In the genomic region with DNA sequence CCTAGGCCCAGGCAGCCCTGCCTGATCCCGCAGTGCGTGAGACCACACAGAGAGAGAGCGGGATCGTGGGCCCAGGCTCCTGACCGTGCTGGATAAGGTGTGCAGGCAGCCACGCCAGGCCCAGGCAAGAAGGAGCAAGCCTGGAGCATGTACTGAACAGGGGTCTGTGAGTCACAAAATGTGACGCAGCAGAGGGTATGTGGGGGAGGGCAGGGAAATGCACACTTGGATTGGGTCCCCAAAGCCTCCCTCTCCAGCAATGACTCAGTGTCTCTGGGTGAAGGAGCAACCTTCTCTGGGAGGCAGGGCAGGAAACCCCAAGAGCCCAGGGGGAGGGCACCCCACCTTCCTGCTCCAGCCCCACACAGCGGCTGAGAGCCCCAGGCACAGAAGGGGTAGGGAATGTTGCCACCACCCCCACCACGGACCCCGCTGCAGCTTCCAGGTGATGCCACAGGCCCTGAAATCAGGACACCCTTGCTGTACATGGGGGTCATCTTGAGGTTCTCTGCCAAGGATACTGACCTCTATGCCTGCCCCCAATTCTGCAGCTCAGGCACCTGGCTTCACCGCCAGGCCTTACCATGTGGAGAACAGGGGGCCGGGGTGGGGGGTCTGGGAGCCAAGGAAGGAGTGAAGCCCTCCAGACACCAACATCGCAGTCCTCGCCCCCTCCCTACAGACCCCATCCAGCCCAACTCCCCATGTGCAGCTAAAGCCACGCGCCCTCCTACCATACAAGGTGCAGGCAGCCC, we compare ENCODE assay signal across 8 cellular contexts. TPM values are rescaled to one million over a fixed set of nuclear protein-coding genes. Genes with fewer than 3 reads are reported as not detected.
A peak's percentile ranks its signal among the peaks of the same experiment; 100 is the strongest.
DNase-seq lines count a peak whose midpoint lies in the region; ATAC-seq and TF ChIP-seq lines count a peak whose summit lies in the region.

No MANE protein-coding gene starts in this region.

- H3K4me1 ChIP-seq in SK-N-SH (ENCODE audit: control insufficient read depth in 1 of 2, insufficient read depth in 2 of 2, low read depth in 1 of 2, low read length in 1 of 2), result peaks cover 14 to 17% of the 10 kb centered on the region in 2 experiments; a peak in 2 of 4 replicates
- H3K4me1 ChIP-seq in ectodermal cell (ENCODE audit: control insufficient read depth, insufficient read depth, low read length), result peaks cover 11% of the 10 kb centered on the region
- peaks cover 10 to 18% of the 10 kb centered on the region in 2 donors for H3K4me1 ChIP-seq in mucosa of rectum (ENCODE audit: control insufficient read depth in 2 of 2, insufficient read depth in 2 of 2, low read length in 2 of 2)
- no peaks in the 10 kb centered on the region for H3K4me1 ChIP-seq in urinary bladder (ENCODE audit: insufficient read depth)

- peak overlapping the region; percentile 67 to 92 for H3K4me3 ChIP-seq in SK-N-SH (ENCODE audit: low read depth in 2 of 2, low read length in 1 of 2)
- H3K4me3 ChIP-seq in ectodermal cell (ENCODE audit: insufficient read depth, low read depth, low read length), result peak overlapping the region; percentile 69
- peak overlapping the region; percentile 41 to 60 for H3K4me3 ChIP-seq in mucosa of rectum (ENCODE audit: low read length in 2 of 2)
- peak overlapping the region; percentile 66 for H3K4me3 ChIP-seq in urinary bladder (ENCODE audit: low read depth, low read length)

- H3K27me3 ChIP-seq in SK-N-SH (ENCODE audit: insufficient read depth), result no peaks in the 10 kb centered on the region
- peaks cover 22% of the 10 kb centered on the region for H3K27me3 ChIP-seq in ectodermal cell (ENCODE audit: control insufficient read depth, insufficient read depth, low read length, poor library complexity, severe bottlenecking)
- H3K27me3 ChIP-seq in mucosa of rectum (ENCODE audit: control insufficient read depth in 2 of 2, insufficient read depth in 2 of 2, low read length in 2 of 2), result peaks cover 0 to 8% of the 10 kb centered on the region in 2 donors

- WGBS in SK-N-SH (ENCODE audit: low lambda C conversion rate), result 78% methylated on average over 14 of the region's 16 CpGs
- WGBS in ectodermal cell, 2 experiments, result 79 to 81% methylated on average over 16 of the region's 16 CpGs
- 68% methylated on average over 16 of the region's 16 CpGs for WGBS in urinary bladder

- peak; percentile 32 for DNase-seq in GM20000 (ENCODE audit: low spot score)
- DNase-seq in SK-N-SH, result no peak
- DNase-seq in OCI-M2 (lab: John Stamatoyannopoulos, UW; ENCODE audit: unreplicated experiment), result no peak
- DNase-seq in cortex of kidney (lab: John Stamatoyannopoulos, UW), result no peak

- peaks cover 4% of the 10 kb centered on the region for H3F3A ChIP-seq in SK-N-SH (replicated peaks; ENCODE audit: insufficient read depth)

- peaks cover 27% of the 10 kb centered on the region for H3K79me2 ChIP-seq in SK-N-SH (ENCODE audit: insufficient read depth)

- H3K9me3 ChIP-seq in SK-N-SH (no peaks in the 10 kb centered on the region), ectodermal cell (ENCODE audit: control insufficient read depth, low read length) (no peaks in the 10 kb centered on the region), mucosa of rectum (ENCODE audit: control insufficient read depth in 2 of 2, low read length in 2 of 2) (no peaks in the 10 kb centered on the region)

- CTCF ChIA-PET in SK-N-SH (lab: Yijun Ruan, JAX), result interaction anchor here (0.8 to 2.1 kb wide), 3 partner anchors 82 to 373 kb away, joined by 3 to 8 read pairs (median 8); no protein-coding TSS in a partner anchor

- peak in 1 of 2 experiments; percentile 56; a peak in 1 of 4 replicates for TF ChIP-seq EP300 in SK-N-SH (IDR thresholded peaks at IDR 0.05; ENCODE audit: borderline replicate concordance in 1 of 2, low read depth in 1 of 2, low read length in 1 of 2)

- POLR2A ChIA-PET in SK-N-SH (lab: Yijun Ruan, JAX), result no interaction called here

- ATAC-seq in GM21381 (IDR thresholded peaks at IDR 0.05; ENCODE audit: unreplicated experiment), result no peak

- H3K9ac ChIP-seq in SK-N-SH (peak overlapping the region; percentile 87), mucosa of rectum (ENCODE audit: low read depth in 1 of 2, low read length in 2 of 2) (peak overlapping the region in 1 of 2 donors; percentile 17)

- TF ChIP-seq CTCF in GM20000 (IDR thresholded peaks at IDR 0.05; ENCODE audit: extremely low read depth, missing control alignments) (no peak), SK-N-SH (IDR thresholded peaks at IDR 0.05) (no peak)

- H3K36me3 ChIP-seq in SK-N-SH (replicated peaks in 1 of 2; ENCODE audit: control insufficient read depth in 1 of 2, insufficient read depth in 2 of 2, low read length in 1 of 2) (no peaks in the 10 kb centered on the region), ectodermal cell (ENCODE audit: control insufficient read depth, insufficient read depth, low read length) (no peaks in the 10 kb centered on the region), mucosa of rectum (ENCODE audit: control insufficient read depth in 2 of 2, insufficient read depth in 2 of 2, low read length in 2 of 2) (no peaks in the 10 kb centered on the region), urinary bladder (ENCODE audit: insufficient read depth) (no peaks in the 10 kb centered on the region)

- H4K20me1 ChIP-seq in SK-N-SH (ENCODE audit: insufficient read depth), result peaks cover 28% of the 10 kb centered on the region

- H3K27ac ChIP-seq in SK-N-SH (ENCODE audit: low read depth in 2 of 2, low read length in 1 of 2) (peak overlapping the region in 1 of 2 experiments; percentile 66; a peak in 2 of 4 replicates), ectodermal cell (ENCODE audit: insufficient read depth, low read depth, low read length, poor library complexity, severe bottlenecking) (no peak overlapping the region), mucosa of rectum (ENCODE audit: low read depth in 2 of 2, low read length in 2 of 2) (peak overlapping the region; percentile 67 to 68), urinary bladder (ENCODE audit: low read depth) (peak overlapping the region; percentile 83)

- H2AFZ ChIP-seq in SK-N-SH (ENCODE audit: low read depth), result no peak overlapping the region; the same call in 1 of the 2 replicates

- no peak for TF ChIP-seq RAD21 in SK-N-SH (IDR thresholded peaks at IDR 0.05; ENCODE audit: low read length)

- no peaks in the 10 kb centered on the region for H3K9me2 ChIP-seq in SK-N-SH

- H3K4me2 ChIP-seq in SK-N-SH, result peak overlapping the region; percentile 100

TF ChIP-seq in SK-N-SH, 30 proteins besides CTCF, POLR2A, EP300 and RAD21 (continues in another document):
- TF ChIP-seq TEAD4 (IDR thresholded peaks at IDR 0.05; ENCODE audit: borderline replicate concordance, insufficient read depth), result no peak
- TF ChIP-seq, protein P1, sequence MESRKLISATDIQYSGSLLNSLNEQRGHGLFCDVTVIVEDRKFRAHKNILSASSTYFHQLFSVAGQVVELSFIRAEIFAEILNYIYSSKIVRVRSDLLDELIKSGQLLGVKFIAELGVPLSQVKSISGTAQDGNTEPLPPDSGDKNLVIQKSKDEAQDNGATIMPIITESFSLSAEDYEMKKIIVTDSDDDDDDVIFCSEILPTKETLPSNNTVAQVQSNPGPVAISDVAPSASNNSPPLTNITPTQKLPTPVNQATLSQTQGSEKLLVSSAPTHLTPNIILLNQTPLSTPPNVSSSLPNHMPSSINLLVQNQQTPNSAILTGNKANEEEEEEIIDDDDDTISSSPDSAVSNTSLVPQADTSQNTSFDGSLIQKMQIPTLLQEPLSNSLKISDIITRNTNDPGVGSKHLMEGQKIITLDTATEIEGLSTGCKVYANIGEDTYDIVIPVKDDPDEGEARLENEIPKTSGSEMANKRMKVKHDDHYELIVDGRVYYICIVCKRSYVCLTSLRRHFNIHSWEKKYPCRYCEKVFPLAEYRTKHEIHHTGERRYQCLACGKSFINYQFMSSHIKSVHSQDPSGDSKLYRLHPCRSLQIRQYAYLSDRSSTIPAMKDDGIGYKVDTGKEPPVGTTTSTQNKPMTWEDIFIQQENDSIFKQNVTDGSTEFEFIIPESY (IDR thresholded peaks at IDR 0.05; ENCODE audit: borderline replicate concordance, low read depth), result no peak
- peak; percentile 56 for TF ChIP-seq NFIC (IDR thresholded peaks at IDR 0.05; ENCODE audit: borderline replicate concordance)
- peak; percentile 45; the same call in 1 of the 2 replicates for TF ChIP-seq POLR2AphosphoS5 (IDR thresholded peaks at IDR 0.05; ENCODE audit: low read depth, low read length)
- peak; percentile 83 for TF ChIP-seq JUND (IDR thresholded peaks at IDR 0.05)
- no peak for TF ChIP-seq GATA2 (CRISPR knock-in tag; IDR thresholded peaks at IDR 0.05)
- TF ChIP-seq SMC3 (IDR thresholded peaks at IDR 0.05; ENCODE audit: low read depth, low read length), result no peak
- peak; percentile 9 for TF ChIP-seq CHD2 (IDR thresholded peaks at IDR 0.05; ENCODE audit: low read length, partially characterized antibody)
- TF ChIP-seq SIN3A (IDR thresholded peaks at IDR 0.05; ENCODE audit: borderline replicate concordance, low read depth, low read length), result no peak
- TF ChIP-seq NRF1 (IDR thresholded peaks at IDR 0.05; ENCODE audit: low read depth, low read length), result no peak
- TF ChIP-seq TCF12 (IDR thresholded peaks at IDR 0.05), result peak; percentile 64; the same call in 1 of the 2 replicates

RNA-seq across cellular contexts. Expression of a gene that starts 1.3 kb away (rescaled TPM):
- polyA plus RNA-seq in SK-N-SH (2012; rRNA removed) (49.0 and 65.5 TPM in 2 replicates), urinary bladder (53.8 TPM)
- polyA plus RNA-seq in SK-N-SH (2012; cell fraction: cytosol; rRNA removed), result 25.9 and 50.4 TPM in 2 replicates
- polyA plus RNA-seq in SK-N-SH (2012; cell fraction: nucleus; rRNA removed), result 183 TPM in 2 replicates
- polyA plus RNA-seq in ectodermal cell (2013, experiment 1 of 4), result 68.4 TPM
- 70.8 TPM for polyA plus RNA-seq in ectodermal cell (2013, experiment 2 of 4)
- 49.4 TPM for polyA plus RNA-seq in ectodermal cell (2013, experiment 3 of 4)
- 51.5 TPM for polyA plus RNA-seq in ectodermal cell (2013, experiment 4 of 4)
- 21.1 TPM for total RNA-seq in urinary bladder
